In genomic region chr11:45846974-45847907, GRCh38 we compare ENCODE assay signal across 8 cellular contexts. TPM values are rescaled to one million over a fixed set of nuclear protein-coding genes. Genes with fewer than 3 reads are reported as not detected.
DNase-seq lines count a peak whose midpoint lies in the region; ATAC-seq and TF ChIP-seq lines count a peak whose summit lies in the region.

Gene CRY2 (plus strand): TSS chr11:45847475. CDS start chr11:45847491, 16 bp downstream.

- peaks cover 4% of the 10 kb centered on the region for H3K36me3 Mint-ChIP-seq in activated CD4-positive, alpha-beta T cell treated with anti-CD3 and anti-CD28 coated beads, Interleukin-2, amount 10 ng/mL, durations not matched to agents 24 days and 14 days (ENCODE audit: low read depth)

- H3K27ac Mint-ChIP-seq in activated CD4-positive, alpha-beta T cell treated with anti-CD3 and anti-CD28 coated beads, Interleukin-2, amount 10 ng/mL, durations not matched to agents 24 days and 14 days: peak within 1 kb of the TSS; percentile 90

- H3K27me3 ChIP-seq in BJ (ENCODE audit: control insufficient read depth, insufficient read depth, low read length): no peaks in the 10 kb centered on the region

- TF ChIP-seq CTCF in BJ (IDR thresholded peaks at IDR 0.05; ENCODE audit: insufficient read depth, low read depth, low read length) (no peak), coronary artery (IDR thresholded peaks at IDR 0.05) (no peak)

- CTCF ChIA-PET in BJ (lab: Yijun Ruan, JAX): interaction anchor here (0.5 to 2.6 kb wide), 10 partner anchors 8 to 192 kb away, joined by 3 to 11 read pairs (median 4); partner anchors contain the start of gene SLC35C1

- peak; percentile 81 for DNase-seq in BJ (ENCODE audit: low read depth)
- DNase-seq in NCI-H526 treated with DMSO at 0.1 percent for 48 hours (lab: John Stamatoyannopoulos, UW): peak; percentile 93
- DNase-seq in activated CD4-positive, alpha-beta T cell treated with anti-CD3 and anti-CD28 coated beads, Interleukin-2, amount 10 ng/mL, durations not matched to agents 24 days and 14 days: peak; percentile 99
- peak; percentile 100 for DNase-seq in coronary artery (ENCODE audit: low spot score)
- peak; percentile 99 to 100 for DNase-seq in left colon
- peak; percentile 99 for DNase-seq in stimulated activated CD4-positive, alpha-beta T cell treated with anti-CD3 and anti-CD28 coated beads, Interleukin-1b, Interleukin-23, amount 100 ng/mL, for 48 hours

- POLR2A ChIA-PET in BJ (lab: Charles Lee): interaction anchor here (0.7 to 1.4 kb wide), 3 partner anchors 11 to 14 kb away, joined by 4 to 9 read pairs (median 4); no protein-coding TSS in a partner anchor

- peaks cover 41% of the 10 kb centered on the region for H3K4me1 Mint-ChIP-seq in activated CD4-positive, alpha-beta T cell treated with anti-CD3 and anti-CD28 coated beads, Interleukin-2, amount 10 ng/mL, durations not matched to agents 24 days and 14 days

- ATAC-seq in GM19324 (IDR thresholded peaks at IDR 0.05; ENCODE audit: low FRiP score, unreplicated experiment) (peak; percentile 97), HG03469 (IDR thresholded peaks at IDR 0.05; ENCODE audit: unreplicated experiment) (peak; percentile 77), left colon (peak; percentile 88)

- no peaks in the 10 kb centered on the region for H3K9me3 Mint-ChIP-seq in activated CD4-positive, alpha-beta T cell treated with anti-CD3 and anti-CD28 coated beads, Interleukin-2, amount 10 ng/mL, durations not matched to agents 24 days and 14 days

- intact Hi-C loops in activated CD4-positive, alpha-beta T cell treated with anti-CD3 and anti-CD28 coated beads, Interleukin-2, amount 10 ng/mL, durations not matched to agents 24 days and 14 days (cut with micrococcal nuclease): loop anchor here (1.0 to 10.0 kb wide), 6 partner anchors 40 to 1280 kb away; partner anchors contain the start of genes CD82, DGKZ, MAPK8IP1 and PHF21A
- intact Hi-C loops in left colon (cut with DNase I, micrococcal nuclease): no loop called here

- peaks cover 7% of the 10 kb centered on the region for H3K27me3 Mint-ChIP-seq in activated CD4-positive, alpha-beta T cell treated with anti-CD3 and anti-CD28 coated beads, Interleukin-2, amount 10 ng/mL, durations not matched to agents 24 days and 14 days

- peak within 1 kb of the TSS; percentile 85 for H3K4me3 Mint-ChIP-seq in activated CD4-positive, alpha-beta T cell treated with anti-CD3 and anti-CD28 coated beads, Interleukin-2, amount 10 ng/mL, durations not matched to agents 24 days and 14 days

- H3K4me3 ChIP-seq in BJ (ENCODE audit: low read depth, low read length) (peak within 1 kb of the TSS; percentile 93), coronary artery (peak within 1 kb of the TSS; percentile 94)

- H3K36me3 ChIP-seq in BJ (ENCODE audit: control insufficient read depth, insufficient read depth, low read length): no peaks in the 10 kb centered on the region

- H3K27ac ChIP-seq in coronary artery: peak within 1 kb of the TSS; percentile 91 to 98

RNA-seq across cellular contexts. Expression of gene CRY2, which starts in this region (rescaled TPM):
- polyA plus RNA-seq in BJ (2011; rRNA removed): 12.1 and 16.7 TPM in 2 replicates
- 24.4 and 29.9 TPM in 2 replicates for polyA minus RNA-seq in BJ (2011; rRNA and poly(A)+ RNA removed)
- 22.1 and 22.5 TPM in 2 replicates for total RNA-seq in activated CD4-positive, alpha-beta T cell treated with anti-CD3 and anti-CD28 coated beads, Interleukin-2, amount 10 ng/mL, durations not matched to agents 24 days and 14 days
- 10 to 100 TPM; 25.6 to 31.3 TPM for total RNA-seq in left colon

Comparison
In these comparisons a context has a peak if more than half of its experiments do, and no peak if none do; other contexts are left out.
1. Peak in every context shown above with its lines: DNase-seq, ATAC-seq, H3K4me3 ChIP-seq and H3K27ac ChIP-seq.